11 cellular contexts compared by ENCODE assay signal in genomic region chr2:75327334-75327733, GRCh38.
"Had no signal": no experiment of that assay in that cellular context is flagged by ENCODE, and none has a peak within 500 bp of the region (broad histone marks: within the 10 kb centered on the region; RNA-seq: fewer than 3 reads in every experiment).

No MANE protein-coding gene starts in this region.

- H3K4me1 ChIP-seq: pancreas, sigmoid colon, tibial artery, uterus had no signal

- H3K36me3 ChIP-seq: pancreas, sigmoid colon, tibial artery, uterus had no signal

- H3K4me3 ChIP-seq: pancreas, sigmoid colon, tibial artery, uterus had no signal

- H3K27ac ChIP-seq: pancreas, sigmoid colon, tibial artery, uterus had no signal

- DNase-seq: activated CD4-positive, alpha-beta memory T cell treated with anti-CD3 and anti-CD28 coated beads, Interleukin-2, amount 10 ng/mL, durations not matched to agents 7 days and 5 days; activated CD4-positive, alpha-beta T cell treated with anti-CD3 and anti-CD28 coated beads for 4 hours; activated naive CD4-positive, alpha-beta T cell treated with anti-CD3 and anti-CD28 coated beads, Interleukin-2, amount 10 ng/mL, durations not matched to agents 7 days and 5 days; activated T-cell treated with anti-CD3 and anti-CD28 coated beads, Interleukin-2, amount 50 U/mL, for 24 hours; effector memory CD4-positive, alpha-beta T cell; foreskin melanocyte; pancreas; sigmoid colon; stimulated activated CD4-positive, alpha-beta T cell treated with anti-CD3 and anti-CD28 coated beads, Interleukin-1b, Interleukin-23, amount 100 ng/mL, for 48 hours; tibial artery; uterus had no signal

- ATAC-seq: pancreas had no signal

- H3K27me3 ChIP-seq: pancreas, sigmoid colon, tibial artery, uterus had no signal
